1 cellular context compared by ENCODE assay signal in the genomic region with DNA sequence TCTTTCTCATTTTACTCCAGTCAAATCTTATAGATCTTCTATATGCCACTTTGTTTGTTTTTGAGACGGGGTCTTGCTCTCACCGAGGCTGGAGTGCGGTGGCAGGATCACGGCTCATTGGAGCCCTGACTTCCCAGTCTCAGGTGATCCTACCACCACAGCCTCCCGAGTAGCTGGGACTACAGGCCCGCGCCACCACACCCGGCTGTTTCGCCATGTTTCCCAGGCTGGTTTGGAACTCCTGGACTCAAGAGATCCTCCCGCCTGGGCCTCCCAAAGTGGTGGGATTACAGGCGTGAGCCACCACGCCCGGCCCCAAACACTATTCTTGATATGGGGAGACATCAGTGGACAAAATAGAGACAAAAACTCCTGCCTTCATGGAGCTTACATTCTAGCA.
TF ChIP-seq lines count a peak whose summit lies in the region.

No MANE protein-coding gene starts in this region.

TF ChIP-seq in GM23338, 12 proteins besides CTCF, POLR2A, EP300 and RAD21 (continued from another document):
- TF ChIP-seq ZNF462 (CRISPR knock-in tag; IDR thresholded peaks at IDR 0.05) (no peak), POLR2AphosphoS5 (IDR thresholded peaks at IDR 0.05; ENCODE audit: low read depth) (no peak), REST (IDR thresholded peaks at IDR 0.05; ENCODE audit: unreplicated experiment) (no peak), EZH2phosphoT487 (IDR thresholded peaks at IDR 0.05; ENCODE audit: unreplicated experiment) (no peak), STAT1 (IDR thresholded peaks at IDR 0.05; ENCODE audit: unreplicated experiment) (no peak), ZNF331 (CRISPR knock-in tag; IDR thresholded peaks at IDR 0.05; ENCODE audit: low read depth) (no peak), NANOG (IDR thresholded peaks at IDR 0.05; ENCODE audit: borderline replicate concordance) (no peak), EZH2 (IDR thresholded peaks at IDR 0.05; ENCODE audit: low read depth, unreplicated experiment) (no peak), CREB1 (CRISPR knock-in tag; IDR thresholded peaks at IDR 0.05; ENCODE audit: low read depth) (no peak)
- TF ChIP-seq, protein P1, sequence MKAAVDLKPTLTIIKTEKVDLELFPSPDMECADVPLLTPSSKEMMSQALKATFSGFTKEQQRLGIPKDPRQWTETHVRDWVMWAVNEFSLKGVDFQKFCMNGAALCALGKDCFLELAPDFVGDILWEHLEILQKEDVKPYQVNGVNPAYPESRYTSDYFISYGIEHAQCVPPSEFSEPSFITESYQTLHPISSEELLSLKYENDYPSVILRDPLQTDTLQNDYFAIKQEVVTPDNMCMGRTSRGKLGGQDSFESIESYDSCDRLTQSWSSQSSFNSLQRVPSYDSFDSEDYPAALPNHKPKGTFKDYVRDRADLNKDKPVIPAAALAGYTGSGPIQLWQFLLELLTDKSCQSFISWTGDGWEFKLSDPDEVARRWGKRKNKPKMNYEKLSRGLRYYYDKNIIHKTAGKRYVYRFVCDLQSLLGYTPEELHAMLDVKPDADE (IDR thresholded peaks at IDR 0.05) = no peak
